In genomic region chr2:220228310-220229006, GRCh38 we compare ENCODE assay signal across 11 cellular contexts.
DNase-seq lines count a peak whose midpoint lies in the region; ATAC-seq and TF ChIP-seq lines count a peak whose summit lies in the region.
"Had no signal": no experiment of that assay in that cellular context is flagged by ENCODE, and none has a peak within 500 bp of the region (broad histone marks: within the 10 kb centered on the region; RNA-seq: fewer than 3 reads in every experiment).

No MANE protein-coding gene starts in this region.

- no peaks in the 10 kb centered on the region for H3K9me3 Mint-ChIP-seq in GM23338

- H3K36me3 Mint-ChIP-seq in GM23338 (ENCODE audit: low read depth): no peaks in the 10 kb centered on the region
- H3K36me3 Mint-ChIP-seq: natural killer cell treated with Interleukin-12 subunit alpha and Interleukin-12 subunit beta and Interleukin-15 and Interleukin-18, amount 100 ng/mL, for 72 hours had no signal

- H3K9me2 ChIP-seq in GM23338 (ENCODE audit: insufficient read depth): 0 out of 2 replicates have a peak, but pooled peaks cover 6% of the 10 kb centered on the region

- POLR2A ChIA-PET in AG04449 (lab: Yijun Ruan, JAX): interaction anchor here (1.0 kb wide), 1 partner anchor 40 kb away, joined by 3 read pairs; no protein-coding TSS in a partner anchor

- no peak overlapping the region for H3K4me2 ChIP-seq in GM23338
- H3K4me2 ChIP-seq: BLaER1 treated with 17β-estradiol and CSF1 and Interleukin-3, amounts not matched to agents 10 nM and 100 nM had no signal

- no peak overlapping the region for H3K27ac Mint-ChIP-seq in GM23338
- H3K27ac Mint-ChIP-seq: natural killer cell treated with Interleukin-12 subunit alpha and Interleukin-12 subunit beta and Interleukin-15 and Interleukin-18, amount 100 ng/mL, for 72 hours had no signal

- H3K36me3 ChIP-seq in kidney epithelial cell (ENCODE audit: control insufficient read depth, insufficient read depth, low read length) (no peaks in the 10 kb centered on the region), GM23338 (ENCODE audit: insufficient read depth) (no peaks in the 10 kb centered on the region)
- H3K36me3 ChIP-seq: BLaER1 treated with 17β-estradiol and CSF1 and Interleukin-3, amounts not matched to agents 10 nM and 100 nM had no signal

- peaks cover 7% of the 10 kb centered on the region; the same call in 2 of the 3 replicates for H3K4me1 Mint-ChIP-seq in GM23338

- ATAC-seq in HG02623 (IDR thresholded peaks at IDR 0.05; ENCODE audit: unreplicated experiment) (no peak), GM23338 (no peak)
- ATAC-seq: natural killer cell treated with Interleukin-12 subunit alpha and Interleukin-12 subunit beta and Interleukin-15 and Interleukin-18, amount 100 ng/mL, for 72 hours had no signal

- CTCF ChIA-PET in AG04449 (lab: Yijun Ruan, JAX): no interaction called here

- H3K79me2 ChIP-seq in GM23338 (replicated peaks; ENCODE audit: insufficient read depth): no peaks in the 10 kb centered on the region

- H4K20me1 ChIP-seq in GM23338 (replicated peaks; ENCODE audit: insufficient read depth): no peaks in the 10 kb centered on the region
- H4K20me1 ChIP-seq: BLaER1 treated with 17β-estradiol and CSF1 and Interleukin-3, amounts not matched to agents 10 nM and 100 nM had no signal

- peak overlapping the region; percentile 44 for H3K4me3 ChIP-seq in AG04449 (ENCODE audit: low read depth, low read length)
- H3K4me3 ChIP-seq in kidney epithelial cell (ENCODE audit: low read depth, low read length): no peak overlapping the region
- H3K4me3 ChIP-seq in GM23338: no peak overlapping the region
- H3K4me3 ChIP-seq: BLaER1 treated with 17β-estradiol and CSF1 and Interleukin-3, amounts not matched to agents 10 nM and 100 nM had no signal

- H3F3A ChIP-seq in GM23338 (replicated peaks; ENCODE audit: low read depth): no peaks in the 10 kb centered on the region

- DNase-seq in AG04449 (ENCODE audit: low read depth, low spot score) (peak; percentile 92), HT1080 (ENCODE audit: low read depth) (peak; percentile 95), astrocyte of the hippocampus (ENCODE audit: low read depth, low spot score) (peak; percentile 96), kidney epithelial cell (ENCODE audit: low read depth) (peak; percentile 95), GM19238 (ENCODE audit: insufficient read length, low spot score) (no peak), GM23338 (ENCODE audit: low spot score) (no peak), T-helper 2 cell (no peak)
- DNase-seq: activated naive CD4-positive, alpha-beta T cell had no signal

- no peaks in the 10 kb centered on the region for H3K27me3 Mint-ChIP-seq in GM23338 (ENCODE audit: insufficient read depth, low read depth, poor library complexity)
- H3K27me3 Mint-ChIP-seq: natural killer cell treated with Interleukin-12 subunit alpha and Interleukin-12 subunit beta and Interleukin-15 and Interleukin-18, amount 100 ng/mL, for 72 hours had no signal

- H3K27me3 ChIP-seq in kidney epithelial cell (ENCODE audit: control insufficient read depth, insufficient read depth, low read length): no peaks in the 10 kb centered on the region
- H3K27me3 ChIP-seq in GM23338 (ENCODE audit: insufficient read depth): no peaks in the 10 kb centered on the region
- H3K27me3 ChIP-seq: BLaER1 treated with 17β-estradiol and CSF1 and Interleukin-3, amounts not matched to agents 10 nM and 100 nM had no signal

- H3K4me1 ChIP-seq in GM23338 (ENCODE audit: insufficient read depth): peaks cover 4% of the 10 kb centered on the region; the same call in 1 of the 2 replicates
- H3K4me1 ChIP-seq: BLaER1 treated with 17β-estradiol and CSF1 and Interleukin-3, amounts not matched to agents 10 nM and 100 nM had no signal

- no peak overlapping the region for H3K27ac ChIP-seq in GM23338 (ENCODE audit: low read depth)
- H3K27ac ChIP-seq: BLaER1 treated with 17β-estradiol and CSF1 and Interleukin-3, amounts not matched to agents 10 nM and 100 nM had no signal

- H3K4me3 Mint-ChIP-seq in GM23338: no peak overlapping the region
- H3K4me3 Mint-ChIP-seq: natural killer cell treated with Interleukin-12 subunit alpha and Interleukin-12 subunit beta and Interleukin-15 and Interleukin-18, amount 100 ng/mL, for 72 hours had no signal

- TF ChIP-seq CTCF in AG04449 (IDR thresholded peaks at IDR 0.05; ENCODE audit: insufficient read depth, low read length, missing control alignments): no peak
- TF ChIP-seq CTCF in kidney epithelial cell (IDR thresholded peaks at IDR 0.05; ENCODE audit: insufficient read depth, low read length, poor library complexity, severe bottlenecking): no peak
- no peak for TF ChIP-seq CTCF in GM23338 (conservative IDR thresholded peaks at IDR 0.05; ENCODE audit: low read depth in 2 of 2)

- no peak overlapping the region for H2AFZ ChIP-seq in GM23338

TF ChIP-seq in GM23338, 12 proteins besides CTCF, POLR2A, EP300 and RAD21 (continues in another document):
- TF ChIP-seq JUNB (IDR thresholded peaks at IDR 0.05; ENCODE audit: unreplicated experiment) (no peak), STAT1 (IDR thresholded peaks at IDR 0.05; ENCODE audit: unreplicated experiment) (no peak), ZNF114 (CRISPR knock-in tag; IDR thresholded peaks at IDR 0.05) (no peak), CREB1 (CRISPR knock-in tag; IDR thresholded peaks at IDR 0.05; ENCODE audit: low read depth) (no peak), EZH2phosphoT487 (IDR thresholded peaks at IDR 0.05; ENCODE audit: unreplicated experiment) (no peak), POLR2AphosphoS5 (IDR thresholded peaks at IDR 0.05; ENCODE audit: low read depth) (no peak), EZH2 (IDR thresholded peaks at IDR 0.05; ENCODE audit: low read depth, unreplicated experiment) (no peak), REST (IDR thresholded peaks at IDR 0.05; ENCODE audit: unreplicated experiment) (no peak), NANOG (IDR thresholded peaks at IDR 0.05; ENCODE audit: borderline replicate concordance) (no peak), ZNF331 (CRISPR knock-in tag; IDR thresholded peaks at IDR 0.05; ENCODE audit: low read depth) (no peak)

Comparison
In these comparisons a context has a peak if more than half of its experiments do, and no peak if none do; other contexts are left out.
1. DNase-seq: peak in AG04449 (single experiment), HT1080 (single experiment), astrocyte of the hippocampus (single experiment) and kidney epithelial cell (single experiment); none in GM19238 (single experiment), GM23338 (single experiment) and T-helper 2 cell (0 of 5).